12 cellular contexts compared by ENCODE assay signal in the genomic region with DNA sequence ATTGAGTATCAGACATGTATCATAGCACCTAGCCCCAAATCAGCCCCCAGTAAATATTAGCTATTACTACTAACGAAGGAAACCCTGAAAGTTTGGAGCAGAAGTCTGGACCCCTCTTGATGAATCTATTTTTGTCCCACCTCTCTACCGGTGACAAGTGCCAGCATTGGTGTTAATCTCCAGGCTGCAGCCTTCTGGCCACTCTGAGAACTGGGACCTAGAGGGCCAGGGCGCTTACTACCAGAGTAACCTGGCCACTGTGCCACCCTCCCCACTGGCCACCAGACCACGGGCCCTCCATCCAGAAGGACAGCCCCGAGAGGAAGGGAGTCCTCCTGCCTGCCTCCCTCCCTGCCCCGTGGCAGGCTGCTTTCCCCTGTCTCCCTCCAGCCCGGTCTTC. TPM values are rescaled to one million over a fixed set of nuclear protein-coding genes. Genes with fewer than 3 reads are reported as not detected.
DNase-seq lines count a peak whose midpoint lies in the region; ATAC-seq and TF ChIP-seq lines count a peak whose summit lies in the region.
"Had no signal": no experiment of that assay in that cellular context is flagged by ENCODE, and none has a peak within 500 bp of the region (broad histone marks: within the 10 kb centered on the region; RNA-seq: fewer than 3 reads in every experiment).

No MANE protein-coding gene starts in this region.

- H3K36me3 Mint-ChIP-seq in endodermal cell (ENCODE audit: low read depth) = no peaks in the 10 kb centered on the region
- H3K36me3 Mint-ChIP-seq: activated naive CD8-positive, alpha-beta T cell; natural killer cell had no signal

- H3K9me3 Mint-ChIP-seq in endodermal cell = no peaks in the 10 kb centered on the region
- H3K9me3 Mint-ChIP-seq: natural killer cell had no signal

- WGBS in endodermal cell (ENCODE audit: insufficient coverage in 1 of 2, insufficient read length in 1 of 2), 2 experiments = 85% methylated on average over 4 to 7 of the region's 7 CpGs

- peak overlapping the region; percentile 33 for H3K27ac ChIP-seq in endodermal cell (ENCODE audit: low read depth, low read length)
- H3K27ac ChIP-seq in subcutaneous abdominal adipose tissue (ENCODE audit: low read depth, low read length) = no peak overlapping the region

- H3K4me1 Mint-ChIP-seq in endodermal cell = peaks cover 13% of the 10 kb centered on the region

- no peaks in the 10 kb centered on the region for H3K36me3 ChIP-seq in endodermal cell (ENCODE audit: control insufficient read depth, insufficient read depth, low read length)
- H3K36me3 ChIP-seq in subcutaneous abdominal adipose tissue (ENCODE audit: control insufficient read depth in 5 of 5, insufficient read depth in 5 of 5, low read length in 5 of 5) = peaks cover 0 to 4% (median 0%) of the 10 kb centered on the region in 5 donors

- H3K27me3 Mint-ChIP-seq in endodermal cell (ENCODE audit: insufficient read depth) = no peaks in the 10 kb centered on the region

- no peak overlapping the region for H3K4me3 ChIP-seq in endodermal cell (ENCODE audit: low read length)
- H3K4me3 ChIP-seq in mononuclear cell (ENCODE audit: low read length) = peak overlapping the region; percentile 40
- H3K4me3 ChIP-seq in subcutaneous abdominal adipose tissue (ENCODE audit: low read depth in 1 of 5, low read length in 5 of 5) = peak overlapping the region in 4 of 5 donors; percentile 17 to 44 (median 38)

- DNase-seq in endodermal cell (peak; percentile 65), DMS 273 (lab: John Stamatoyannopoulos, UW; ENCODE audit: unreplicated experiment) (no peak), A172 (ENCODE audit: low spot score) (no peak), HPDE6-E6E7 (ENCODE audit: extremely low spot score) (no peak)
- DNase-seq in stimulated activated CD4-positive, alpha-beta T cell treated with anti-CD3 and anti-CD28 coated beads, Interleukin-12 subunit alpha, Interleukin-12 subunit beta, amount 100 ng/mL, for 4 hours = no peak
- DNase-seq: MM.1S, natural killer cell had no signal

- H3K27me3 ChIP-seq in endodermal cell (ENCODE audit: control insufficient read depth, insufficient read depth, low read length, poor library complexity, severe bottlenecking) (no peaks in the 10 kb centered on the region), mononuclear cell (ENCODE audit: insufficient read depth, low read length) (no peaks in the 10 kb centered on the region), subcutaneous abdominal adipose tissue (ENCODE audit: control insufficient read depth in 5 of 5, insufficient read depth in 4 of 5, low read length in 5 of 5) (peaks cover 0 to 6% (median 0%) of the 10 kb centered on the region in 5 donors)

- H3K4me1 ChIP-seq in endodermal cell (ENCODE audit: control insufficient read depth, insufficient read depth, low read length) (no peaks in the 10 kb centered on the region), mononuclear cell (ENCODE audit: insufficient read depth, low read length) (peaks cover 38% of the 10 kb centered on the region), subcutaneous abdominal adipose tissue (ENCODE audit: control insufficient read depth in 5 of 5, insufficient read depth in 5 of 5, low read length in 5 of 5) (peaks cover 0 to 25% (median 9%) of the 10 kb centered on the region in 5 donors)

- ATAC-seq in GM18907 (IDR thresholded peaks at IDR 0.05; ENCODE audit: unreplicated experiment) = peak; percentile 24
- ATAC-seq: natural killer cell had no signal

- TF ChIP-seq CTCF in endodermal cell (conservative IDR thresholded peaks at IDR 0.05) = no peak

- no peaks in the 10 kb centered on the region for H3K9me3 ChIP-seq in endodermal cell (ENCODE audit: control insufficient read depth, low read length)
- H3K9me3 ChIP-seq in mononuclear cell (ENCODE audit: low read depth, low read length) = no peaks in the 10 kb centered on the region
- no peaks in the 10 kb centered on the region for H3K9me3 ChIP-seq in subcutaneous abdominal adipose tissue (ENCODE audit: control insufficient read depth in 5 of 5, low read length in 5 of 5)

- H3K27ac Mint-ChIP-seq in endodermal cell = no peak overlapping the region
- H3K27ac Mint-ChIP-seq: activated naive CD8-positive, alpha-beta T cell; natural killer cell had no signal

- H3K4me3 Mint-ChIP-seq in endodermal cell = no peak overlapping the region
- H3K4me3 Mint-ChIP-seq: activated naive CD8-positive, alpha-beta T cell; natural killer cell had no signal

- H3K9ac ChIP-seq in endodermal cell (ENCODE audit: extremely low read depth, low read length, poor library complexity, severe bottlenecking) (no peak overlapping the region), subcutaneous abdominal adipose tissue (ENCODE audit: low read length in 5 of 5) (no peak overlapping the region)

RNA-seq across cellular contexts. Expression of gene KCNMB1, which starts 0.3 kb away (rescaled TPM):
- total RNA-seq in endodermal cell (under 1 TPM in 1 of 2 donors, not detected in 1; 0.09 TPM), mononuclear cell (1.8 TPM)
- polyA plus RNA-seq in endodermal cell (2013, experiment 1 of 2) = 0.46 TPM
- 0.46 TPM for polyA plus RNA-seq in endodermal cell (2013, experiment 2 of 2)
- total RNA-seq in A172 (2014; rRNA removed; shearing (Covaris generic)) = not detected in 2 replicates
- total RNA-seq: H4 had no signal
